ENCODE assay signal across 23 cellular contexts in genomic region chr4:54614094-54614493, GRCh38. TPM values are rescaled to one million over a fixed set of nuclear protein-coding genes. Genes with fewer than 3 reads are reported as not detected.
DNase-seq lines count a peak whose midpoint lies in the region; TF ChIP-seq lines count a peak whose summit lies in the region.
"Had no signal": no experiment of that assay in that cellular context is flagged by ENCODE, and none has a peak within 500 bp of the region (broad histone marks: within the 10 kb centered on the region; RNA-seq: fewer than 3 reads in every experiment).

No MANE protein-coding gene starts in this region.

- TF ChIP-seq CTCF in brain (conservative IDR thresholded peaks at IDR 0.05): no peak
- TF ChIP-seq CTCF in thyroid gland (IDR thresholded peaks at IDR 0.05): no peak

- H3K4me1 Mint-ChIP-seq in brain: peaks cover 11% of the 10 kb centered on the region
- H3K4me1 Mint-ChIP-seq: GM23338, T-cell had no signal

- H3K4me3 ChIP-seq in thyroid gland (replicated peaks in 1 of 3): no peak overlapping the region
- H3K4me3 ChIP-seq: GM23338, Peyer's patch had no signal

- H3K9me3 Mint-ChIP-seq in brain: peaks cover 0 to 3% (median 0%) of the 10 kb centered on the region in 5 experiments
- H3K9me3 Mint-ChIP-seq: CD8-positive, alpha-beta T cell; T-cell had no signal

- no peaks in the 10 kb centered on the region for H3K36me3 ChIP-seq in thyroid gland
- H3K36me3 ChIP-seq: Peyer's patch had no signal

- H3K27ac Mint-ChIP-seq in brain: peak overlapping the region in 4 of 5 experiments; percentile 5 to 74 (median 30)
- H3K27ac Mint-ChIP-seq: CD8-positive, alpha-beta T cell; GM23338; T-cell had no signal

- 81 to 89% methylated on average over 4 of the region's 4 CpGs for WGBS in thyroid gland, 2 donors

- no peaks in the 10 kb centered on the region for H3K4me1 ChIP-seq in thyroid gland
- H3K4me1 ChIP-seq: Peyer's patch had no signal

- H3K9me3 ChIP-seq in thyroid gland: no peaks in the 10 kb centered on the region
- H3K9me3 ChIP-seq: Peyer's patch had no signal

- H3K36me3 Mint-ChIP-seq in brain: no peaks in the 10 kb centered on the region
- H3K36me3 Mint-ChIP-seq: CD8-positive, alpha-beta T cell; T-cell had no signal

- no peaks in the 10 kb centered on the region for H3K27me3 ChIP-seq in thyroid gland
- H3K27me3 ChIP-seq: Peyer's patch had no signal

- no peaks in the 10 kb centered on the region for H3K27me3 Mint-ChIP-seq in brain

- no peak for TF ChIP-seq POLR2A in erythroblast (IDR thresholded peaks at IDR 0.05; ENCODE audit: low read length)
- no peak for TF ChIP-seq POLR2A in thyroid gland (IDR thresholded peaks at IDR 0.05)

- intact Hi-C loops in thyroid gland (cut with DNase I): no loop called here

- no peak overlapping the region for H3K27ac ChIP-seq in thyroid gland
- H3K27ac ChIP-seq: 22Rv1, Peyer's patch had no signal

- no peak overlapping the region for H3K4me3 Mint-ChIP-seq in brain
- H3K4me3 Mint-ChIP-seq: CD8-positive, alpha-beta T cell; GM23338; T-cell had no signal

- peak; percentile 3 for DNase-seq in NCI-H1436 treated with DMSO at 0.1 percent for 48 hours (lab: John Stamatoyannopoulos, UW)
- no peak for DNase-seq in NCI-H1436 (lab: John Stamatoyannopoulos, UW)
- peak; percentile 5 for DNase-seq in M059J (ENCODE audit: low read depth)
- peak; percentile 52 for DNase-seq in NCI-H345 treated with DMSO at 0.1 percent for 48 hours (lab: John Stamatoyannopoulos, UW; ENCODE audit: unreplicated experiment)
- no peak for DNase-seq in erythroblast (lab: John Stamatoyannopoulos, UW)
- DNase-seq in thyroid gland: no peak
- no peak for DNase-seq in COLO668 (lab: John Stamatoyannopoulos, UW; ENCODE audit: unreplicated experiment)
- DNase-seq: AML-193; C1 segment of cervical spinal cord; CD8-positive, alpha-beta T cell; KBM-7; NCI-H1105; NCI-H187 treated with DMSO at 0.1 percent for 48 hours; NCI-H2171 treated with DMSO at 0.1 percent for 48 hours; NCI-H446 treated with DMSO at 0.1 percent for 48 hours; NCI-H774; Peyer's patch; T-cell had no signal

RNA-seq across cellular contexts. Expression of gene KIT, which starts 43.7 kb away (rescaled TPM):
- 0.02 TPM in 1 of 2 replicates, not detected in the other for total RNA-seq in M059J (2014; rRNA removed; shearing (Covaris generic))
- 28.2 TPM for polyA plus RNA-seq in brain (ENCODE audit: insufficient read depth, low read depth, low replicate concordance)
- 10 to 100 TPM; 44.1 to 67.4 (median 60.9) TPM for total RNA-seq in thyroid gland
- total RNA-seq: Daoy, OCI-LY7 had no signal

Comparison
In these comparisons a context has a peak if more than half of its experiments do, and no peak if none do; other contexts are left out.
1. DNase-seq: peak in NCI-H1436 treated with DMSO at 0.1 percent for 48 hours (single experiment), M059J (single experiment) and NCI-H345 treated with DMSO at 0.1 percent for 48 hours (single experiment); none in NCI-H1436 (single experiment), erythroblast (0 of 2), thyroid gland (0 of 2) and COLO668 (single experiment).
2. RNA of gene KIT, which starts 43.7 kb away (total RNA-seq): 44.1 to 67.4 TPM in thyroid gland; 0.02 TPM in M059J; every median in the first group is over 10 times any median in the second.